Comparison of ENCODE assay signal across 16 cellular contexts in the genomic region with DNA sequence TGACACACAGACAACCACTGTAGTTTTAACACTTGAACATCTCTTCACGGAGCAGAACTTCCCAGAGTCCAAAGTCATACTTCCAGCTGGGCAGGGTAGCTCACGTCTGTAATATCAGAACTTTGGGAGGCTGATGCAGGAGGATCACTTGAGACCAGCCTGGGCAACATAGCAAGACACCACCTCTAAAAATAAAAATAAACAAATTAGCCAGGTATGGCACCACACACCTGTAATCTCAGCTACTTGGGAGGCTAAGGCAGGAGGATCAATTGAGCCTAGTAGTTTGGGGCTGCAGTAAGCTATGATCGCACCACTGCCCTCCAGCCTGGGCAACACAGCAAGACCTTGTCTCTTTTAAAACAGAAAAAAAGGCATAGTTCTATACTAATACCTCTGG. TPM values are rescaled to one million over a fixed set of nuclear protein-coding genes. Genes with fewer than 3 reads are reported as not detected.
DNase-seq lines count a peak whose midpoint lies in the region; ATAC-seq, FAIRE-seq and TF ChIP-seq lines count a peak whose summit lies in the region.
"Had no signal": no experiment of that assay in that cellular context is flagged by ENCODE, and none has a peak within 500 bp of the region (broad histone marks: within the 10 kb centered on the region; RNA-seq: fewer than 3 reads in every experiment).

No MANE protein-coding gene starts in this region.

- TF ChIP-seq RAD21 in HepG2 (CRISPR knock-in tag; IDR thresholded peaks at IDR 0.05): no peak

- no TSS peak for BruUV-seq in HepG2 (replicated peaks; lab: Mats Ljungman, UMichigan)

- CTCF ChIA-PET in HepG2 (lab: Yijun Ruan, JAX; ENCODE audit: low intra/inter-chr PET ratio, low total read pairs): no interaction called here
- CTCF ChIA-PET in WTC11 (lab: Charles Lee): interaction anchor here (0.7 to 3.4 kb wide), 4 partner anchors 12 to 160 kb away, joined by 3 to 26 read pairs (median 6); no protein-coding TSS in a partner anchor

- H3K27me3 Mint-ChIP-seq in WTC11 (ENCODE audit: low read depth) (peaks cover 87% of the 10 kb centered on the region), neural progenitor cell (ENCODE audit: insufficient read depth, low read depth) (peaks cover 38% of the 10 kb centered on the region)

- H3K4me1 Mint-ChIP-seq in WTC11 (peaks cover 64% of the 10 kb centered on the region), neural progenitor cell (peaks cover 71% of the 10 kb centered on the region)

- H3F3A ChIP-seq in neural progenitor cell (ENCODE audit: low read depth): peaks cover 43% of the 10 kb centered on the region

- POLR2A ChIA-PET in HepG2 (lab: Yijun Ruan, JAX) (no interaction called here), WTC11 (lab: Charles Lee) (no interaction called here)

- H3K9ac ChIP-seq in HepG2 (ENCODE audit: insufficient read depth, low read depth, low read length) (no peak overlapping the region), iPS-18a (ENCODE audit: low read length) (no peak overlapping the region), neural progenitor cell (no peak overlapping the region)

- no peak for FAIRE-seq in HepG2 (lab: Jason Lieb, UNC)
- FAIRE-seq in RCC 7860 (lab: Jason Lieb, UNC): no peak

- ATAC-seq in HepG2 (no peak), right lobe of liver (no peak), WTC11 (no peak)

- H3K27me3 ChIP-seq in HepG2 (ENCODE audit: control insufficient read depth in 1 of 2, insufficient read depth in 2 of 2, low read length in 2 of 2) (peaks cover 7 to 69% of the 10 kb centered on the region in 2 experiments; a peak in 4 of 5 replicates), right lobe of liver (no peaks in the 10 kb centered on the region), iPS-18a (ENCODE audit: control insufficient read depth, insufficient read depth, low read length) (peaks cover 73% of the 10 kb centered on the region), neural progenitor cell (peaks cover 66% of the 10 kb centered on the region)

- H3K4me1 ChIP-seq in HepG2 (ENCODE audit: insufficient read depth, low read length) (peaks cover 8% of the 10 kb centered on the region; the same call in 1 of the 2 replicates), right lobe of liver (no peaks in the 10 kb centered on the region), iPS-18a (ENCODE audit: control insufficient read depth, low read depth, low read length) (peaks cover 38% of the 10 kb centered on the region), neural progenitor cell (peaks cover 26% of the 10 kb centered on the region)

- no peaks in the 10 kb centered on the region for H3K9me3 Mint-ChIP-seq in WTC11
- no peaks in the 10 kb centered on the region for H3K9me3 Mint-ChIP-seq in neural progenitor cell
- H3K9me3 Mint-ChIP-seq: CD4-positive, CD25-positive, alpha-beta regulatory T cell; IgD-negative memory B cell had no signal

- H3K27ac Mint-ChIP-seq in WTC11 (no peak overlapping the region), neural progenitor cell (no peak overlapping the region)
- H3K27ac Mint-ChIP-seq: IgD-negative memory B cell had no signal

- in situ Hi-C loops in HepG2 (cut with HindIII; ENCODE audit: extremely low pct_ligation_motif_present, low pct_unique_long_range_greater_than_20kb): no loop called here

- H3K4me3 Mint-ChIP-seq in WTC11: peak overlapping the region; percentile 65
- H3K4me3 Mint-ChIP-seq in neural progenitor cell: peak overlapping the region; percentile 31

- no peak overlapping the region for H2AFZ ChIP-seq in HepG2 (ENCODE audit: low read length)
- no peak overlapping the region for H2AFZ ChIP-seq in neural progenitor cell (replicated peaks)

- intact Hi-C loops in HepG2 (cut with micrococcal nuclease; ENCODE audit: unreplicated experiment) (no loop called here), right lobe of liver (cut with DNase I) (no loop called here)

- H3K36me3 Mint-ChIP-seq in WTC11: no peaks in the 10 kb centered on the region
- no peaks in the 10 kb centered on the region for H3K36me3 Mint-ChIP-seq in neural progenitor cell
- H3K36me3 Mint-ChIP-seq: CD4-positive, CD25-positive, alpha-beta regulatory T cell had no signal

- H3K4me3 ChIP-seq in HepG2 (replicated peaks in 1 of 3; ENCODE audit: insufficient read depth in 1 of 3, low read depth in 2 of 3, low read length in 3 of 3) (no peak overlapping the region), right lobe of liver (no peak overlapping the region), iPS-18a (ENCODE audit: low read length) (peak overlapping the region; percentile 45), neural progenitor cell (no peak overlapping the region)

- H3K79me2 ChIP-seq in HepG2 (ENCODE audit: insufficient read depth, low read length) (no peaks in the 10 kb centered on the region), neural progenitor cell (ENCODE audit: low read depth) (no peaks in the 10 kb centered on the region)

- H4K20me1 ChIP-seq in HepG2 (ENCODE audit: insufficient read depth, low read length) (no peaks in the 10 kb centered on the region), neural progenitor cell (ENCODE audit: low read depth) (peaks cover 7% of the 10 kb centered on the region)

- no peak for DNase-seq in HepG2 (ENCODE audit: low spot score)
- no peak for DNase-seq in right lobe of liver
- no peak for DNase-seq in WTC11 (ENCODE audit: low spot score)
- no peak for DNase-seq in neural progenitor cell (ENCODE audit: low spot score)
- no peak for DNase-seq in H4 (ENCODE audit: low spot score)
- no peak for DNase-seq in RCC 7860 (ENCODE audit: low spot score)
- DNase-seq in activated effector memory CD4-positive, alpha-beta T cell treated with Interleukin-2 at 50 U/mL for 16 hours: no peak
- DNase-seq: 8988T; AML-193; CD4-positive, CD25-positive, alpha-beta regulatory T cell; DMS53 had no signal

- WGBS in HepG2 (ENCODE audit: low lambda C conversion rate): 26% methylated on average over 3 of the region's 3 CpGs
- WGBS in right lobe of liver (ENCODE audit: insufficient coverage, low coverage, low lambda C conversion rate, missing lambda C conversion rate): 71% methylated on average over 3 of the region's 3 CpGs

- no peak for TF ChIP-seq EP300 in HepG2 (IDR thresholded peaks at IDR 0.05; ENCODE audit: low read depth in 2 of 2, low read length in 2 of 2)
- no peak for TF ChIP-seq EP300 in HepG2 (CRISPR knock-in tag; IDR thresholded peaks at IDR 0.05; ENCODE audit: borderline replicate concordance)

- TF ChIP-seq POLR2A in HepG2 (IDR thresholded peaks at IDR 0.05; ENCODE audit: insufficient read depth in 1 of 2, low read depth in 2 of 2, low read length in 2 of 2) (no peak), right lobe of liver (IDR thresholded peaks at IDR 0.05) (no peak)

- H3K4me2 ChIP-seq in HepG2 (ENCODE audit: low read depth, low read length): no peak overlapping the region
- peak overlapping the region; percentile 75 for H3K4me2 ChIP-seq in neural progenitor cell

- H3K36me3 ChIP-seq in HepG2 (replicated peaks in 1 of 2; ENCODE audit: control insufficient read depth in 1 of 2, insufficient read depth in 2 of 2, low read length in 2 of 2) (no peaks in the 10 kb centered on the region), right lobe of liver (no peaks in the 10 kb centered on the region), iPS-18a (ENCODE audit: control insufficient read depth, low read depth, low read length) (no peaks in the 10 kb centered on the region), neural progenitor cell (no peaks in the 10 kb centered on the region)
- H3K36me3 ChIP-seq: BLaER1 treated with 17β-estradiol and CSF1 and Interleukin-3, amounts not matched to agents 10 nM and 100 nM had no signal

- H3K9me3 ChIP-seq in HepG2 (ENCODE audit: low read length) (no peaks in the 10 kb centered on the region), right lobe of liver (no peaks in the 10 kb centered on the region), iPS-18a (ENCODE audit: control insufficient read depth, low read depth, low read length) (no peaks in the 10 kb centered on the region), neural progenitor cell (ENCODE audit: low read depth) (no peaks in the 10 kb centered on the region)
- H3K9me3 ChIP-seq: BLaER1 treated with 17β-estradiol and CSF1 and Interleukin-3, amounts not matched to agents 10 nM and 100 nM had no signal

- no peak overlapping the region for H3K27ac ChIP-seq in HepG2 (ENCODE audit: extremely low read length, insufficient read depth, low read length)
- no peak overlapping the region for H3K27ac ChIP-seq in right lobe of liver
- no peak overlapping the region for H3K27ac ChIP-seq in iPS-18a (ENCODE audit: low read length)
- no peak overlapping the region for H3K27ac ChIP-seq in neural progenitor cell

- no peak for TF ChIP-seq CTCF in HepG2 (CRISPR knock-in tag; IDR thresholded peaks at IDR 0.05)
- TF ChIP-seq CTCF in right lobe of liver (IDR thresholded peaks at IDR 0.05): no peak
- no peak for TF ChIP-seq CTCF in WTC11 (IDR thresholded peaks at IDR 0.05)
- no peak for TF ChIP-seq CTCF in neural progenitor cell (IDR thresholded peaks at IDR 0.05)

RNA-seq across cellular contexts. Expression of a gene that starts 24.3 kb away (rescaled TPM):
- total RNA-seq in HepG2 (2016; rRNA removed; fragmentation: Illumina TruSeq; extraction: Trizol): 9.9 and 12.7 TPM in 2 replicates
- total RNA-seq in HepG2 (2016; cell fraction: cytosol; rRNA removed; fragmentation: Illumina TruSeq; extraction: Trizol; ENCODE audit: low read depth): 3.5 and 3.8 TPM in 2 replicates
- total RNA-seq in HepG2 (2016; cell fraction: insoluble cytoplasmic fraction; rRNA removed; fragmentation: Illumina TruSeq; extraction: Trizol): 10.0 and 12.8 TPM in 2 replicates
- total RNA-seq in HepG2 (2016; cell fraction: membrane; rRNA removed; fragmentation: Illumina TruSeq; extraction: Trizol): 10.3 and 10.6 TPM in 2 replicates
- 5.1 and 5.7 TPM in 2 replicates for total RNA-seq in HepG2 (2016; cell fraction: nucleus; rRNA removed; fragmentation: Illumina TruSeq; extraction: Trizol)
- 9.4 and 10.9 TPM in 2 replicates for polyA plus RNA-seq in HepG2 (2011; rRNA removed)
- polyA plus RNA-seq in HepG2 (2011; cell fraction: cytosol; rRNA removed): 9.0 and 11.9 TPM in 2 replicates
- 16.4 and 20.1 TPM in 2 replicates for polyA plus RNA-seq in HepG2 (2011; cell fraction: nucleus; rRNA removed)
- polyA plus RNA-seq in HepG2 (2012): 13.1 and 13.3 TPM in 2 replicates
- 5.6 and 6.2 TPM in 2 replicates for polyA plus RNA-seq in HepG2 (2016; cell fraction: cytosol; fragmentation: Illumina TruSeq; extraction: Trizol; ENCODE audit: low read depth)
- polyA plus RNA-seq in HepG2 (2016; cell fraction: insoluble cytoplasmic fraction; fragmentation: Illumina TruSeq; extraction: Trizol; ENCODE audit: low read depth): 16.6 and 21.1 TPM in 2 replicates
- 11.7 and 12.3 TPM in 2 replicates for polyA plus RNA-seq in HepG2 (2016; cell fraction: membrane; fragmentation: Illumina TruSeq; extraction: Trizol; ENCODE audit: low read depth)
- polyA plus RNA-seq in HepG2 (2016; cell fraction: nucleus; fragmentation: Illumina TruSeq; extraction: Trizol; ENCODE audit: insufficient read depth, low read depth): 13.8 and 16.7 TPM in 2 replicates
- 7.2 and 33.1 TPM in 2 replicates for polyA minus RNA-seq in HepG2 (2011; rRNA and poly(A)+ RNA removed; ENCODE audit: low replicate concordance)
- polyA minus RNA-seq in HepG2 (2011; cell fraction: cytosol; rRNA and poly(A)+ RNA removed): 5.6 and 6.2 TPM in 2 replicates
- 2.6 and 3.4 TPM in 2 replicates for polyA minus RNA-seq in HepG2 (2011; cell fraction: nucleus; rRNA and poly(A)+ RNA removed)
- 10 to 100 TPM in 5 of 6 experiments, 1 to 10 TPM in 1; 9.9 to 19.4 (median 15.6) TPM for total RNA-seq in right lobe of liver
- total RNA-seq in WTC11 (2021): 19.5 to 23.8 TPM (median 21.9 TPM) in 3 replicates
- total RNA-seq in neural progenitor cell (ENCODE audit: low replicate concordance): 6.5 and 14.5 TPM in 2 replicates
- total RNA-seq in H4 (2014; rRNA removed; shearing (Covaris generic)): 30.8 and 33.5 TPM in 2 replicates

RNA-seq across cellular contexts. Expression of a gene that starts 52.8 kb away (rescaled TPM):
- total RNA-seq in HepG2 (2016; rRNA removed; fragmentation: Illumina TruSeq; extraction: Trizol): not detected in 2 replicates
- total RNA-seq in HepG2 (2016; cell fraction: cytosol; rRNA removed; fragmentation: Illumina TruSeq; extraction: Trizol; ENCODE audit: low read depth): not detected in 2 replicates
- total RNA-seq in HepG2 (2016; cell fraction: insoluble cytoplasmic fraction; rRNA removed; fragmentation: Illumina TruSeq; extraction: Trizol): not detected in 2 replicates
- not detected in 2 replicates for total RNA-seq in HepG2 (2016; cell fraction: membrane; rRNA removed; fragmentation: Illumina TruSeq; extraction: Trizol)
- not detected in 2 replicates for total RNA-seq in HepG2 (2016; cell fraction: nucleus; rRNA removed; fragmentation: Illumina TruSeq; extraction: Trizol)
- polyA plus RNA-seq in HepG2 (2011; rRNA removed): not detected in 2 replicates
- not detected in 2 replicates for polyA plus RNA-seq in HepG2 (2011; cell fraction: cytosol; rRNA removed)
- not detected in 2 replicates for polyA plus RNA-seq in HepG2 (2011; cell fraction: nucleus; rRNA removed)
- polyA plus RNA-seq in HepG2 (2012): not detected in 2 replicates
- not detected in 2 replicates for polyA plus RNA-seq in HepG2 (2016; cell fraction: cytosol; fragmentation: Illumina TruSeq; extraction: Trizol; ENCODE audit: low read depth)
- polyA plus RNA-seq in HepG2 (2016; cell fraction: insoluble cytoplasmic fraction; fragmentation: Illumina TruSeq; extraction: Trizol; ENCODE audit: low read depth): not detected in 2 replicates
- polyA plus RNA-seq in HepG2 (2016; cell fraction: membrane; fragmentation: Illumina TruSeq; extraction: Trizol; ENCODE audit: low read depth): not detected in 2 replicates
- polyA plus RNA-seq in HepG2 (2016; cell fraction: nucleus; fragmentation: Illumina TruSeq; extraction: Trizol; ENCODE audit: insufficient read depth, low read depth): not detected in 2 replicates
- not detected in 2 replicates for polyA minus RNA-seq in HepG2 (2011; rRNA and poly(A)+ RNA removed; ENCODE audit: low replicate concordance)
- polyA minus RNA-seq in HepG2 (2011; cell fraction: cytosol; rRNA and poly(A)+ RNA removed): not detected in 2 replicates
- polyA minus RNA-seq in HepG2 (2011; cell fraction: nucleus; rRNA and poly(A)+ RNA removed): not detected in 2 replicates
- total RNA-seq in right lobe of liver: not detected
- 1.6 to 2.2 TPM (median 2.2 TPM) in 3 replicates for total RNA-seq in WTC11 (2021)
- total RNA-seq in neural progenitor cell (ENCODE audit: low replicate concordance): not detected in 2 replicates
- total RNA-seq in H4 (2014; rRNA removed; shearing (Covaris generic)): 0.15 and 0.43 TPM in 2 replicates
- total RNA-seq: H7, HT-29 had no signal
- polyA plus RNA-seq: CD4-positive, CD25-positive, alpha-beta regulatory T cell; IgD-negative memory B cell had no signal
